ENCODE assay signal across 9 cellular contexts in genomic region chr3:120451670-120452220, GRCh38. TPM values are rescaled to one million over a fixed set of nuclear protein-coding genes. Genes with fewer than 3 reads are reported as not detected.
DNase-seq lines count a peak whose midpoint lies in the region; ATAC-seq and TF ChIP-seq lines count a peak whose summit lies in the region.
"Had no signal": no experiment of that assay in that cellular context is flagged by ENCODE, and none has a peak within 500 bp of the region (broad histone marks: within the 10 kb centered on the region; RNA-seq: fewer than 3 reads in every experiment).

No MANE protein-coding gene starts in this region.

- H3K27ac Mint-ChIP-seq in CD4-positive, CD25-positive, alpha-beta regulatory T cell, result no peak overlapping the region

- peaks cover 10% of the 10 kb centered on the region for H3K4me1 ChIP-seq in CD4-positive, CD25-positive, alpha-beta regulatory T cell (ENCODE audit: control insufficient read depth, insufficient read depth, low read length, poor library complexity, severe bottlenecking)
- H3K4me1 ChIP-seq in Peyer's patch (peaks cover 0 to 7% (median 3%) of the 10 kb centered on the region in 4 donors), esophagus (ENCODE audit: control insufficient read depth in 2 of 2, insufficient read depth in 2 of 2, low read length in 1 of 2) (peaks cover 0 to 3% of the 10 kb centered on the region in 2 donors)

- H3K27me3 ChIP-seq in CD4-positive, CD25-positive, alpha-beta regulatory T cell (ENCODE audit: control insufficient read depth, insufficient read depth, low read length), result peaks cover 36% of the 10 kb centered on the region
- H3K27me3 ChIP-seq in Peyer's patch, result no peaks in the 10 kb centered on the region
- H3K27me3 ChIP-seq in esophagus (ENCODE audit: control insufficient read depth in 1 of 2, insufficient read depth in 2 of 2, low read length in 2 of 2), result no peaks in the 10 kb centered on the region

- TF ChIP-seq CTCF in Peyer's patch (IDR thresholded peaks at IDR 0.05) (no peak), omental fat pad (IDR thresholded peaks at IDR 0.05) (no peak)

- H3K4me1 Mint-ChIP-seq in CD4-positive, CD25-positive, alpha-beta regulatory T cell, result peaks cover 0 to 16% (median 8%) of the 10 kb centered on the region in 4 donors

- H3K27me3 Mint-ChIP-seq in CD4-positive, CD25-positive, alpha-beta regulatory T cell, result peaks cover 43% of the 10 kb centered on the region

- H3K27ac ChIP-seq in CD4-positive, CD25-positive, alpha-beta regulatory T cell (ENCODE audit: insufficient read depth, low read length, poor library complexity, severe bottlenecking), result no peak overlapping the region
- H3K27ac ChIP-seq in Peyer's patch (peak overlapping the region; percentile 71 to 96 (median 80)), esophagus (ENCODE audit: low read depth in 2 of 2, low read length in 1 of 2) (peak overlapping the region; percentile 72 to 84)

- 77 to 79% methylated on average over 9 of the region's 9 CpGs for WGBS in esophagus, 2 donors

- H3K4me3 ChIP-seq in CD4-positive, CD25-positive, alpha-beta regulatory T cell (ENCODE audit: low read depth, low read length), result no peak overlapping the region
- H3K4me3 ChIP-seq in Peyer's patch (peak overlapping the region; percentile 50 to 67 (median 61)), esophagus (ENCODE audit: low read depth in 1 of 2, low read length in 2 of 2) (peak overlapping the region in 1 of 2 donors; percentile 66)

- no peaks in the 10 kb centered on the region for H3K36me3 ChIP-seq in CD4-positive, CD25-positive, alpha-beta regulatory T cell (ENCODE audit: control insufficient read depth, insufficient read depth, low read length)
- H3K36me3 ChIP-seq in Peyer's patch (no peaks in the 10 kb centered on the region), esophagus (ENCODE audit: control insufficient read depth in 2 of 2, insufficient read depth in 2 of 2, low read length in 1 of 2) (no peaks in the 10 kb centered on the region)

- peaks cover 0 to 6% (median 3%) of the 10 kb centered on the region in 7 donors for H3K9me3 Mint-ChIP-seq in CD4-positive, CD25-positive, alpha-beta regulatory T cell

- H3K36me3 Mint-ChIP-seq in CD4-positive, CD25-positive, alpha-beta regulatory T cell, result no peaks in the 10 kb centered on the region

- ATAC-seq in CD4-positive, CD25-positive, alpha-beta regulatory T cell (ENCODE audit: low read depth in 2 of 2), result no peak
- ATAC-seq in omental fat pad (ENCODE audit: low FRiP score), result peak; percentile 3
- no peak for ATAC-seq in GM21528 (IDR thresholded peaks at IDR 0.05; ENCODE audit: low FRiP score, unreplicated experiment)
- no peak for ATAC-seq in GM21515 (IDR thresholded peaks at IDR 0.05; ENCODE audit: unreplicated experiment)
- no peak for ATAC-seq in GM18861 (IDR thresholded peaks at IDR 0.05; ENCODE audit: unreplicated experiment)

- TF ChIP-seq POLR2A in Peyer's patch (IDR thresholded peaks at IDR 0.05), result no peak

- peak overlapping the region in 3 of 4 donors; percentile 42 to 82 (median 60) for H3K4me3 Mint-ChIP-seq in CD4-positive, CD25-positive, alpha-beta regulatory T cell

- peaks cover 0 to 3% of the 10 kb centered on the region in 2 experiments for H3K9me3 ChIP-seq in CD4-positive, CD25-positive, alpha-beta regulatory T cell (ENCODE audit: control insufficient read depth in 2 of 2, low read length in 2 of 2)
- H3K9me3 ChIP-seq in Peyer's patch (no peaks in the 10 kb centered on the region), esophagus (ENCODE audit: control insufficient read depth in 2 of 2, insufficient read depth in 1 of 2, low read depth in 1 of 2, low read length in 1 of 2) (no peaks in the 10 kb centered on the region)

- no peak for DNase-seq in CD4-positive, CD25-positive, alpha-beta regulatory T cell
- DNase-seq in Peyer's patch (no peak), omental fat pad (ENCODE audit: low spot score) (no peak)
- DNase-seq in effector CD4-positive, alpha-beta T cell, result no peak
- DNase-seq: small intestine had no signal

RNA-seq across cellular contexts. Expression of gene FSTL1, which starts 1.0 kb away (rescaled TPM):
- total RNA-seq in CD4-positive, CD25-positive, alpha-beta regulatory T cell, result 1.0 TPM
- polyA plus RNA-seq in CD4-positive, CD25-positive, alpha-beta regulatory T cell, result not detected
- total RNA-seq in Peyer's patch, result 10 to 100 TPM; 22.2 to 84.2 (median 59.8) TPM
- polyA plus RNA-seq in esophagus, result 10 to 100 TPM in 1 of 2 donors, 1 to 10 TPM in 1; 5.4 to 10.7 TPM
- total RNA-seq in omental fat pad, result 100 to 1,000 TPM; 532 to 861 (median 705) TPM

Comparison
In these comparisons a context has a peak if more than half of its experiments do, and no peak if none do; other contexts are left out.
1. RNA of gene FSTL1, which starts 1.0 kb away (total RNA-seq): 532 to 861 TPM in omental fat pad and 22.2 to 84.2 TPM in Peyer's patch; 1.0 TPM in CD4-positive, CD25-positive, alpha-beta regulatory T cell (single experiment); every median in the first group is over 10 times any median in the second.